8 cellular contexts compared by ENCODE assay signal in the genomic region with DNA sequence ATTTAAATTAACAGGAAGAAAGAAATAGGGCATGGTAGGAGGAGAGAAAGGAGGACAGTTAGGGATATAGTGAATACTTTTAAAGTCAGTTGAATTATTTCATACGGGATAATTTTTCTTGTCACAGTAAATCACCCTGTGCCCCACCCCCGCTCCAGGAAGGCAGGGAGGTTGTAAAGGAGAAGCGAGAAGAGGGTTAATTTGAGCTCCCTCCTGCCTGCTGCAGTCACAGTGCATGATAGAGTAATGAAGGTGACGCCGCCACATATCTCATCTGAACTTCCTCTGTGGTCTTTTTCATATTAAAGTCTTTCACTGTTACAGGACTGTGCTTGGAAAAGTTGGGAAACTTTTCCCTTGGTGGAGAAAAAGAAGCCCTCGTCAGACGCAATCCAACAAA. TPM values are rescaled to one million over a fixed set of nuclear protein-coding genes. Genes with fewer than 3 reads are reported as not detected.
DNase-seq lines count a peak whose midpoint lies in the region; ATAC-seq, FAIRE-seq and TF ChIP-seq lines count a peak whose summit lies in the region.

No MANE protein-coding gene starts in this region.

- H3K36me3 ChIP-seq in KMS-11 (ENCODE audit: insufficient read depth) = no peaks in the 10 kb centered on the region
- H3K36me3 ChIP-seq in mesendoderm (ENCODE audit: control insufficient read depth, insufficient read depth, low read length) = no peaks in the 10 kb centered on the region

- no peak for ATAC-seq in HG03469 (IDR thresholded peaks at IDR 0.05; ENCODE audit: unreplicated experiment)
- ATAC-seq in GM19452 (IDR thresholded peaks at IDR 0.05; ENCODE audit: unreplicated experiment) = no peak

- TF ChIP-seq CTCF in AG04450 (IDR thresholded peaks at IDR 0.05; ENCODE audit: low read depth, low read length) = no peak
- TF ChIP-seq CTCF in KMS-11 (conservative IDR thresholded peaks at IDR 0.05; ENCODE audit: low read depth, low read length) = no peak
- TF ChIP-seq CTCF in cardiac fibroblast (IDR thresholded peaks at IDR 0.05; ENCODE audit: low read depth, low read length) = no peak

- DNase-seq in AG04450 (ENCODE audit: low read depth, low spot score) (no peak), cardiac fibroblast (ENCODE audit: low read depth in 2 of 2) (no peak), mesendoderm (no peak), frontal cortex (ENCODE audit: low spot score in 2 of 2) (no peak), Ammon's horn (ENCODE audit: low spot score) (no peak)

- H4K5ac ChIP-seq in mesendoderm (ENCODE audit: low read length) = no peak overlapping the region

- H3K4me1 ChIP-seq in KMS-11 (ENCODE audit: low read depth, poor library complexity, severe bottlenecking) (no peaks in the 10 kb centered on the region), mesendoderm (ENCODE audit: control insufficient read depth, low read depth, low read length) (peaks cover 2% of the 10 kb centered on the region)

- H2AFZ ChIP-seq in KMS-11 (ENCODE audit: low read depth) = peak overlapping the region; percentile 99

- H4K20me1 ChIP-seq in KMS-11 (ENCODE audit: insufficient read depth) = no peaks in the 10 kb centered on the region

- H3K79me2 ChIP-seq in KMS-11 (ENCODE audit: insufficient read depth, low read depth) = no peaks in the 10 kb centered on the region
- H3K79me2 ChIP-seq in mesendoderm (ENCODE audit: control insufficient read depth, insufficient read depth, low read length) = peaks cover 2% of the 10 kb centered on the region

- H3K18ac ChIP-seq in mesendoderm (ENCODE audit: low read length) = peak overlapping the region; percentile 20

- peak overlapping the region; percentile 59 for H2BK15ac ChIP-seq in mesendoderm (replicated peaks; ENCODE audit: low read depth)

- POLR2A ChIA-PET in AG04450 (lab: Yijun Ruan, JAX) = no interaction called here

- H3K9me3 ChIP-seq in AG04450 (ENCODE audit: control insufficient read depth, insufficient read depth, low read length) = peaks cover 6% of the 10 kb centered on the region; the same call in 1 of the 2 replicates

- H3K9ac ChIP-seq in KMS-11 (peak overlapping the region; percentile 49; the same call in 1 of the 2 replicates), mesendoderm (ENCODE audit: low read length) (peak overlapping the region; percentile 59)

- no peak overlapping the region for H2BK5ac ChIP-seq in mesendoderm (ENCODE audit: low read length)

- peak overlapping the region; percentile 71 for H3K4me3 ChIP-seq in AG04450 (ENCODE audit: low read depth, low read length)
- peak overlapping the region; percentile 57 for H3K4me3 ChIP-seq in KMS-11 (IDR thresholded peaks at IDR 0.05; ENCODE audit: insufficient read depth, low read depth, low read length)
- peak overlapping the region; percentile 66 to 75 for H3K4me3 ChIP-seq in cardiac fibroblast (replicated peaks in 1 of 2; ENCODE audit: low read depth in 2 of 2, low read length in 2 of 2)
- H3K4me3 ChIP-seq in mesendoderm (ENCODE audit: low read length) = peak overlapping the region; percentile 43

- H2AK5ac ChIP-seq in mesendoderm (ENCODE audit: low read length) = no peak overlapping the region

- H3K23ac ChIP-seq in mesendoderm (ENCODE audit: low read length) = no peak overlapping the region

- WGBS in mesendoderm (ENCODE audit: extremely low coverage, insufficient coverage, low lambda C conversion rate) = no CpG with 5 or more reads among the region's 7 CpGs

- no peak for FAIRE-seq in frontal cortex (lab: Jason Lieb, UNC)

- peak overlapping the region; percentile 79 for H3K56ac ChIP-seq in mesendoderm (ENCODE audit: low read length)

- H3K27ac ChIP-seq in AG04450 (ENCODE audit: low read depth, low read length) = no peak overlapping the region
- H3K27ac ChIP-seq in KMS-11 = no peak overlapping the region
- no peak overlapping the region for H3K27ac ChIP-seq in mesendoderm (ENCODE audit: low read depth, low read length)

- H3K4ac ChIP-seq in mesendoderm (ENCODE audit: low read depth, low read length) = no peak overlapping the region

- H3K4me2 ChIP-seq in KMS-11 (peak overlapping the region; percentile 93), mesendoderm (ENCODE audit: low read length) (peak overlapping the region; percentile 63)

- no peak overlapping the region for H2BK120ac ChIP-seq in mesendoderm (ENCODE audit: low read depth, low read length)

- H3K27me3 ChIP-seq in AG04450 (ENCODE audit: control insufficient read depth, insufficient read depth, low read length) = peaks cover 24% of the 10 kb centered on the region
- H3K27me3 ChIP-seq in KMS-11 (ENCODE audit: insufficient read depth, low read depth) = no peaks in the 10 kb centered on the region
- H3K27me3 ChIP-seq in mesendoderm (ENCODE audit: insufficient read depth, low read length, poor library complexity) = no peaks in the 10 kb centered on the region

- CTCF ChIA-PET in AG04450 (lab: Charles Lee) = interaction anchor here (0.6 to 2.5 kb wide), 3 partner anchors 20 to 413 kb away, joined by 3 to 15 read pairs (median 3); no protein-coding TSS in a partner anchor

- H3K79me1 ChIP-seq in mesendoderm (ENCODE audit: low read length) = no peaks in the 10 kb centered on the region

- no peak overlapping the region for H4K8ac ChIP-seq in mesendoderm (ENCODE audit: low read depth, low read length)

RNA-seq across cellular contexts. Expression of a gene that starts 0.9 kb away (rescaled TPM):
- polyA plus RNA-seq in AG04450 (2011; rRNA removed) = 1.4 and 1.6 TPM in 2 replicates
- polyA minus RNA-seq in AG04450 (2011; rRNA and poly(A)+ RNA removed) = 3.7 and 5.0 TPM in 2 replicates
- polyA plus RNA-seq in mesendoderm (2013, experiment 1 of 2) = 3.3 TPM
- 3.6 TPM for polyA plus RNA-seq in mesendoderm (2013, experiment 2 of 2)
- total RNA-seq in frontal cortex = 15.5 TPM
